20 cellular contexts compared by ENCODE assay signal in the genomic region with DNA sequence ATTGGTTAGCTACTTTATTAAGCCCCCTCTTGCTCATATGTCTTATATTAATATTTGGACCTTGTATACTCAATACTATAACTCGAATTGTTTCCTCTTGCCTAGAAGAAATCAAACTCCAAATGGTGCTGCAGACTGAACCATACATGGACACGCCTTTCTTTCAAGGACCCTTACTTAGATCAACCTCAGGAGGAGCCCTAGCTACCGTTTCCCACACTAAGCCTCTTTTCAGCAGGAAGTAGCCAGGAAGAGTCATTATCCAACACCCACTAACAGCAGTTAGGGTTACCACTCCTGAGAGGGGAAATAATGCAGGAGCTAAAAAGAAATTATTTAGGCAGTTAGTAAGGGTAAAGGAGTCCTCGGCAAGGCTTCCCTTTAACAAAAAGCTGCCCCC.
"Had no signal": no experiment of that assay in that cellular context is flagged by ENCODE, and none has a peak within 500 bp of the region (broad histone marks: within the 10 kb centered on the region; RNA-seq: fewer than 3 reads in every experiment).

No MANE protein-coding gene starts in this region.

- H3K27ac Mint-ChIP-seq: activated CD8-positive, alpha-beta T cell treated with anti-CD3 and anti-CD28 coated beads, Interleukin-2, amount 10 ng/mL, durations not matched to agents 7 days and 5 days; activated naive CD4-positive, alpha-beta T cell treated with anti-CD3 and anti-CD28 coated beads for 36 hours; activated naive CD8-positive, alpha-beta T cell; activated T-cell treated with anti-CD3 and anti-CD28 coated beads, Interleukin-2, amount 50 U/mL, for 24 hours; activated T-helper 1 cell treated with anti-CD3 and anti-CD28 coated beads, Interleukin-12 subunit alpha, Interleukin-12 subunit beta, Interleukin-2, Interleukin-4 antibody, amounts not matched to agents 30 ng/mL and 10 ng/mL and 1 ng/mL, durations not matched to agents 14 hours and 24 hours and 36 hours had no signal

- H3K36me3 ChIP-seq: brain microvascular endothelial cell, cardiac muscle cell, SJCRH30, WERI-Rb-1 had no signal

- H3K9me3 ChIP-seq: SJCRH30, SK-N-SH had no signal

- H3K4me1 ChIP-seq: SJCRH30 had no signal

- H3K36me3 Mint-ChIP-seq: activated naive CD8-positive, alpha-beta T cell had no signal

- H3K27ac ChIP-seq: brain microvascular endothelial cell, cardiac muscle cell, KMS-11, SJCRH30, WERI-Rb-1 had no signal

- H3K27me3 ChIP-seq: brain microvascular endothelial cell, cardiac muscle cell, SJCRH30 had no signal

- H3K4me3 ChIP-seq: cardiac muscle cell, SJCRH30 had no signal

- H3K4me2 ChIP-seq: KMS-11, SK-N-SH had no signal

- H3K9ac ChIP-seq: KMS-11, SK-N-SH had no signal

- H3K4me3 Mint-ChIP-seq: activated CD8-positive, alpha-beta T cell treated with anti-CD3 and anti-CD28 coated beads, Interleukin-2, amount 10 ng/mL, durations not matched to agents 7 days and 5 days; activated naive CD4-positive, alpha-beta T cell treated with anti-CD3 and anti-CD28 coated beads for 36 hours; activated naive CD8-positive, alpha-beta T cell; activated T-cell treated with anti-CD3 and anti-CD28 coated beads, Interleukin-2, amount 50 U/mL, for 24 hours; activated T-helper 1 cell treated with anti-CD3 and anti-CD28 coated beads, Interleukin-12 subunit alpha, Interleukin-12 subunit beta, Interleukin-2, Interleukin-4 antibody, amounts not matched to agents 30 ng/mL and 10 ng/mL and 1 ng/mL, durations not matched to agents 14 hours and 24 hours and 36 hours had no signal

- H3K9me3 Mint-ChIP-seq: activated naive CD4-positive, alpha-beta T cell treated with anti-CD3 and anti-CD28 coated beads for 36 hours; activated T-cell treated with anti-CD3 and anti-CD28 coated beads, Interleukin-2, amount 50 U/mL, for 24 hours; activated T-helper 1 cell treated with anti-CD3 and anti-CD28 coated beads, Interleukin-12 subunit alpha, Interleukin-12 subunit beta, Interleukin-2, Interleukin-4 antibody, amounts not matched to agents 30 ng/mL and 10 ng/mL and 1 ng/mL, durations not matched to agents 14 hours and 24 hours and 36 hours had no signal

- DNase-seq: activated CD4-positive, alpha-beta T cell treated with anti-CD3 and anti-CD28 coated beads for 48 hours; activated CD4-positive, alpha-beta T cell treated with anti-CD3 and anti-CD28 coated beads, Interleukin-2, amount 50 U/mL, for 4 hours; activated CD8-positive, alpha-beta T cell treated with anti-CD3 and anti-CD28 coated beads, Interleukin-2, amount 10 ng/mL, durations not matched to agents 7 days and 5 days; activated effector memory CD4-positive, alpha-beta T cell treated with Interleukin-2 at 50 U/mL for 16 hours; activated naive CD4-positive, alpha-beta T cell treated with anti-CD3 and anti-CD28 coated beads for 36 hours; activated T-cell treated with anti-CD3 and anti-CD28 coated beads, Interleukin-2, amount 50 U/mL, for 24 hours; brain microvascular endothelial cell; NCI-H1105; NCI-H1694 treated with DMSO at 0.1 percent for 48 hours; NCI-H2081 treated with DMSO at 0.1 percent for 48 hours; NCI-H446; Right ventricle myocardium superior; SJCRH30; SK-N-SH; T-helper 1 cell; WERI-Rb-1 had no signal
